Comparison of ENCODE assay signal across 1 cellular context in genomic region chr14:75283884-75284563, GRCh38.
TF ChIP-seq lines count a peak whose summit lies in the region.

No MANE protein-coding gene starts in this region.

TF ChIP-seq in GM12878, 131 proteins besides CTCF, POLR2A, EP300 and RAD21 (continued from another document):
- TF ChIP-seq IRF3 (IDR thresholded peaks at IDR 0.05) (no peak), IRF4 (IDR thresholded peaks at IDR 0.05; ENCODE audit: low read depth, low read length) (no peak), ZSCAN29 (IDR thresholded peaks at IDR 0.05) (no peak), ATF2 (IDR thresholded peaks at IDR 0.05; ENCODE audit: low read length) (no peak), ZNF622 (IDR thresholded peaks at IDR 0.05) (no peak), ASH2L (IDR thresholded peaks at IDR 0.05; ENCODE audit: borderline replicate concordance, low read depth) (no peak), BRCA1 (IDR thresholded peaks at IDR 0.05; ENCODE audit: low read depth, low read length) (no peak), SUZ12 (IDR thresholded peaks at IDR 0.05; ENCODE audit: unreplicated experiment) (no peak), CHD4 (IDR thresholded peaks at IDR 0.05) (no peak), ELK1 (IDR thresholded peaks at IDR 0.05; ENCODE audit: low read depth, low read length) (no peak)
